In genomic region chr3:65110661-65111060, GRCh38 we compare ENCODE assay signal across 28 cellular contexts.
"Had no signal": no experiment of that assay in that cellular context is flagged by ENCODE, and none has a peak within 500 bp of the region (broad histone marks: within the 10 kb centered on the region; RNA-seq: fewer than 3 reads in every experiment).

No MANE protein-coding gene starts in this region.

- H3K4me3 Mint-ChIP-seq: effector memory CD8-positive, alpha-beta T cell; endodermal cell; mesothelial cell of epicardium; naive B cell had no signal

- H3K36me3 ChIP-seq: esophagus squamous epithelium, gastrocnemius medialis, heart right ventricle, left lung, lower lobe of right lung had no signal

- H3K27ac Mint-ChIP-seq: effector memory CD8-positive, alpha-beta T cell; endodermal cell; naive B cell had no signal

- H3K4me1 Mint-ChIP-seq: endodermal cell, naive B cell had no signal

- H3K9me3 Mint-ChIP-seq: endodermal cell, mesothelial cell of epicardium had no signal

- H3K36me3 Mint-ChIP-seq: mesothelial cell of epicardium, naive B cell had no signal

- ATAC-seq: effector memory CD8-positive, alpha-beta T cell; esophagus mucosa; gastrocnemius medialis; heart right ventricle; left cardiac atrium; left lung; left ventricle myocardium superior; lower lobe of right lung; mucosa of descending colon had no signal

- H3K4me1 ChIP-seq: gastrocnemius medialis, left lung, lower lobe of right lung had no signal

- H3K27ac ChIP-seq: coronary artery, dorsolateral prefrontal cortex, epithelial cell of prostate, esophagus squamous epithelium, gastrocnemius medialis, heart right ventricle, left lung, lower lobe of right lung had no signal

- H3K27me3 Mint-ChIP-seq: effector memory CD8-positive, alpha-beta T cell; naive B cell had no signal

- H3K4me3 ChIP-seq: coronary artery, dorsolateral prefrontal cortex, esophagus squamous epithelium, gastrocnemius medialis, heart right ventricle, left lung, lower lobe of right lung, mucosa of descending colon had no signal

- H3K27me3 ChIP-seq: dorsolateral prefrontal cortex, esophagus squamous epithelium, gastrocnemius medialis, left lung had no signal

- FAIRE-seq: colon, endometrium, islet of Langerhans, keratinocyte had no signal

- H3K9me3 ChIP-seq: esophagus squamous epithelium, gastrocnemius medialis, heart right ventricle, left lung, lower lobe of right lung, mucosa of descending colon had no signal

- DNase-seq: dermis blood vessel endothelial cell; dorsolateral prefrontal cortex; effector CD8-positive, alpha-beta T cell; effector memory CD8-positive, alpha-beta T cell; endodermal cell; erythroblast; esophagus squamous epithelium; foreskin fibroblast; foreskin melanocyte; gastrocnemius medialis; glutamatergic neuron; head of caudate nucleus; heart right ventricle; hippocampal formation; left cardiac atrium; left lung; left ventricle myocardium superior; lower lobe of right lung; mucosa of descending colon; naive B cell had no signal
